ENCODE assay signal across 10 cellular contexts in the genomic region with DNA sequence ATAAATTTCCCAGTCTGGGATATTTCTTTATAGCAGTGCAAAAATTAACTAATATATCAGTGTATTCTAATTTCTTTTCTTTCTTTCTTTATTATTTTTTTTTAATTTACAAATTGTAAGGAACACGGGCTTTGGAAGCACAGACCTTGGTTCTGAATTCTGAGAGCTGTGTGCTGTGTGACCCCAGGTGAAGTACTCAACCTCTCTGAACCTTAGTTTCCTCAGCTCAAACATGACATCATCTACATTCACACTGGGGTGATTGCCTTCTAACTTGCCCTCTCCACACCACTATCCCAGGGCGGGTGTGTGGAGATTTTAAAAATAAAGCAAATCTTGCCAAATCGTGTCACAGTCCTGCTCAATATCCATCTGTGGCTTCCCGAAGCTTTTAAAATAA.
"Had no signal": no experiment of that assay in that cellular context is flagged by ENCODE, and none has a peak within 500 bp of the region (broad histone marks: within the 10 kb centered on the region; RNA-seq: fewer than 3 reads in every experiment).

No MANE protein-coding gene starts in this region.

- H3K9ac ChIP-seq: GM23248 had no signal

- H3K4me3 ChIP-seq: GM23248, GM23338, HAP-1 had no signal

- FAIRE-seq: H54 had no signal

- H3K9me3 ChIP-seq: HAP-1 had no signal

- H3K36me3 ChIP-seq: HAP-1 had no signal

- DNase-seq: GM23248, GOT3, H7, H9, HCEC 1CT, HFFc6 had no signal

- H3K27ac ChIP-seq: GM23248 had no signal

- ATAC-seq: GM23338, HCT116 had no signal

- H3K4me2 ChIP-seq: GM23338 had no signal

- H2AFZ ChIP-seq: GM23248 had no signal

- H3K4me1 ChIP-seq: HAP-1 had no signal
